In genomic region chr4:72295966-72296557, GRCh38 we compare ENCODE assay signal across 8 cellular contexts.
A peak's percentile ranks its signal among the peaks of the same experiment; 100 is the strongest.
DNase-seq lines count a peak whose midpoint lies in the region; ATAC-seq and TF ChIP-seq lines count a peak whose summit lies in the region.

No MANE protein-coding gene starts in this region.

- H3K27ac ChIP-seq in coronary artery (no peak overlapping the region), lung (ENCODE audit: low read depth in 1 of 2, low read length in 1 of 2) (no peak overlapping the region)

- H3K9me3 ChIP-seq in lung (ENCODE audit: control insufficient read depth in 2 of 2, insufficient read depth in 1 of 2, low read length in 1 of 2), result no peaks in the 10 kb centered on the region

- DNase-seq in Right ventricle myocardium inferior (ENCODE audit: missing footprints), result no peak
- no peak for DNase-seq in cardiac septum (ENCODE audit: low spot score)
- peak; percentile 39 for DNase-seq in NCI-H748 (lab: John Stamatoyannopoulos, UW; ENCODE audit: unreplicated experiment)
- DNase-seq in coronary artery (ENCODE audit: low spot score), result no peak
- DNase-seq in lung (ENCODE audit: low spot score), result no peak
- DNase-seq in ureter (ENCODE audit: low spot score), result no peak
- DNase-seq in islet precursor cell, result no peak

- H3K27me3 ChIP-seq in lung (ENCODE audit: control insufficient read depth, insufficient read depth), result no peaks in the 10 kb centered on the region

- TF ChIP-seq CTCF in coronary artery (IDR thresholded peaks at IDR 0.05), result peak; percentile 48
- no peak for TF ChIP-seq CTCF in lung (IDR thresholded peaks at IDR 0.05; ENCODE audit: control extremely low read depth, extremely low read depth)

- intact Hi-C loops in Right ventricle myocardium inferior (cut with DNase I) (loop anchor here (2.0 kb wide), 1 partner anchor 173 kb away; no protein-coding TSS in a partner anchor), cardiac septum (cut with DNase I) (loop anchor here (10.0 kb wide), 2 partner anchors 169 to 729 kb away; no protein-coding TSS in a partner anchor)

- H3K36me3 ChIP-seq in lung (ENCODE audit: control insufficient read depth in 2 of 2, insufficient read depth in 2 of 2, low read length in 2 of 2), result no peaks in the 10 kb centered on the region

- 24 to 29% methylated on average over 5 of the region's 5 CpGs for WGBS in lung, 2 donors

- no peak overlapping the region for H3K4me3 ChIP-seq in coronary artery
- H3K4me3 ChIP-seq in lung, result no peak overlapping the region

- no peaks in the 10 kb centered on the region for H3K4me1 ChIP-seq in lung (ENCODE audit: control insufficient read depth in 2 of 2, insufficient read depth in 2 of 2, low read length in 2 of 2)

- ATAC-seq in Right ventricle myocardium inferior, result peak; percentile 72
- peak; percentile 53 for ATAC-seq in HG02763 (IDR thresholded peaks at IDR 0.05; ENCODE audit: unreplicated experiment)
- ATAC-seq in lung (ENCODE audit: insufficient read depth, low FRiP score), result peak; percentile 72
